In the genomic region with DNA sequence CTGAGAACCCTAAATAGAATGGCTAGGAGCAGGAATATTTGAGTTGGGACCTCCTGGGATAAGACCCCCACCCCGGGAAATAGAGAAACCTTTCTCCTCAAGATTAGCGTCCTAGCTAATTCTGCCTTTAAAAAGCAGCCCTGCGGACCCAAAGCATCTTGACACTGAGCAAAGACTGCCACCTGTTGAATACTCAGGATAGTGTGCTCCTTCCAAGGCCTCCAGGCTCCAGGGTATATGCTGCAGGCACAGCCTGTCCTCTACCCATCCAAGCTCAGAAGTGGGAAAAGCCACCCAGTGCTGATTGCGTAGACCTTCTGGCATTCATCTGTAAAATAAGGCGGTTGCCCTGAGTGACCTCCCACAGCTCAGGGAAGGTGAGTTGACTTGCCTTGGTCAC, we compare ENCODE assay signal across 8 cellular contexts.
DNase-seq lines count a peak whose midpoint lies in the region; ATAC-seq and TF ChIP-seq lines count a peak whose summit lies in the region.

No MANE protein-coding gene starts in this region.

- no peaks in the 10 kb centered on the region for H3K9me3 Mint-ChIP-seq in activated CD4-positive, alpha-beta T cell treated with anti-CD3 and anti-CD28 coated beads, Interleukin-2, amount 10 ng/mL, durations not matched to agents 7 days and 5 days

- H3K9me2 ChIP-seq in OCI-LY7 (ENCODE audit: insufficient read depth, low read length), result no peaks in the 10 kb centered on the region

- peak; percentile 9 for DNase-seq in activated CD4-positive, alpha-beta T cell treated with anti-CD3 and anti-CD28 coated beads, Interleukin-2, amount 10 ng/mL, durations not matched to agents 7 days and 5 days
- DNase-seq in activated CD4-positive, alpha-beta T cell treated with anti-CD3 and anti-CD28 coated beads for 4 hours, result no peak
- DNase-seq in OCI-LY7 (ENCODE audit: low spot score), result no peak
- DNase-seq in mucosa of gallbladder (ENCODE audit: low spot score), result peak; percentile 63
- no peak for DNase-seq in NCI-H2171 treated with DMSO at 0.1 percent for 48 hours (lab: John Stamatoyannopoulos, UW)
- DNase-seq in NOMO-1 treated with DMSO at 0.1 percent for 48 hours (lab: John Stamatoyannopoulos, UW; ENCODE audit: unreplicated experiment), result no peak

- no peak overlapping the region for H3K4me3 ChIP-seq in OCI-LY7 (ENCODE audit: low read depth, low read length, poor library complexity, severe bottlenecking)
- H3K4me3 ChIP-seq in esophagus (ENCODE audit: low read depth in 1 of 2, low read length in 2 of 2), result no peak overlapping the region

- H3K4me3 Mint-ChIP-seq in activated CD4-positive, alpha-beta T cell treated with anti-CD3 and anti-CD28 coated beads, Interleukin-2, amount 10 ng/mL, durations not matched to agents 7 days and 5 days, result no peak overlapping the region

- TF ChIP-seq CTCF in OCI-LY7 (conservative IDR thresholded peaks at IDR 0.05; ENCODE audit: low read length), result 0 out of 2 replicates have a peak, but pooled peaks have one; percentile 36

- H3K27me3 Mint-ChIP-seq in activated CD4-positive, alpha-beta T cell treated with anti-CD3 and anti-CD28 coated beads, Interleukin-2, amount 10 ng/mL, durations not matched to agents 7 days and 5 days, result peaks cover 4% of the 10 kb centered on the region

- H3K9me3 ChIP-seq in OCI-LY7 (ENCODE audit: low read length) (no peaks in the 10 kb centered on the region), esophagus (ENCODE audit: control insufficient read depth in 2 of 2, insufficient read depth in 1 of 2, low read depth in 1 of 2, low read length in 1 of 2) (no peaks in the 10 kb centered on the region)

- no peaks in the 10 kb centered on the region for H3K27me3 ChIP-seq in esophagus (ENCODE audit: control insufficient read depth in 1 of 2, insufficient read depth in 2 of 2, low read length in 2 of 2)

- no TSS peak for BruUV-seq in OCI-LY7 (replicated peaks; lab: Mats Ljungman, UMichigan)

- H4K20me1 ChIP-seq in OCI-LY7 (ENCODE audit: insufficient read depth, low read length), result no peaks in the 10 kb centered on the region

- no peaks in the 10 kb centered on the region for H3K36me3 Mint-ChIP-seq in activated CD4-positive, alpha-beta T cell treated with anti-CD3 and anti-CD28 coated beads, Interleukin-2, amount 10 ng/mL, durations not matched to agents 7 days and 5 days (ENCODE audit: low read depth)

- ATAC-seq in GM19035 (IDR thresholded peaks at IDR 0.05; ENCODE audit: unreplicated experiment), result no peak

- H3K27ac ChIP-seq in OCI-LY7 (ENCODE audit: low read depth, low read length, poor library complexity, severe bottlenecking) (no peak overlapping the region), esophagus (ENCODE audit: low read depth in 2 of 2, low read length in 1 of 2) (peak overlapping the region; percentile 14 to 54)

- intact Hi-C loops in OCI-LY7 (cut with micrococcal nuclease; ENCODE audit: unreplicated experiment), result no loop called here

- H3K79me2 ChIP-seq in OCI-LY7 (ENCODE audit: insufficient read depth, low read depth, low read length), result no peaks in the 10 kb centered on the region

- no peak overlapping the region for H3K4me2 ChIP-seq in OCI-LY7 (ENCODE audit: low read length)

- H3K4me1 ChIP-seq in OCI-LY7 (ENCODE audit: insufficient read depth, low read length, poor library complexity, severe bottlenecking), result no peaks in the 10 kb centered on the region
- H3K4me1 ChIP-seq in esophagus (ENCODE audit: control insufficient read depth in 2 of 2, insufficient read depth in 2 of 2, low read length in 1 of 2), result peaks cover 0 to 3% of the 10 kb centered on the region in 2 donors

- POLR2A ChIA-PET in activated CD4-positive, alpha-beta T cell treated with anti-CD3 and anti-CD28 coated beads, Interleukin-2, amount 10 ng/mL, durations not matched to agents 7 days and 5 days (lab: Charles Lee), result no interaction called here
- POLR2A ChIA-PET in OCI-LY7 (lab: Charles Lee), result no interaction called here

- H3K27ac Mint-ChIP-seq in activated CD4-positive, alpha-beta T cell treated with anti-CD3 and anti-CD28 coated beads, Interleukin-2, amount 10 ng/mL, durations not matched to agents 7 days and 5 days, result no peak overlapping the region

- H2AFZ ChIP-seq in OCI-LY7 (ENCODE audit: low read length), result no peak overlapping the region

- H3K36me3 ChIP-seq in OCI-LY7 (ENCODE audit: insufficient read depth, low read length) (no peaks in the 10 kb centered on the region), esophagus (ENCODE audit: control insufficient read depth in 2 of 2, insufficient read depth in 2 of 2, low read length in 1 of 2) (no peaks in the 10 kb centered on the region)

- no peaks in the 10 kb centered on the region for H3K4me1 Mint-ChIP-seq in activated CD4-positive, alpha-beta T cell treated with anti-CD3 and anti-CD28 coated beads, Interleukin-2, amount 10 ng/mL, durations not matched to agents 7 days and 5 days

- CTCF ChIA-PET in activated CD4-positive, alpha-beta T cell treated with anti-CD3 and anti-CD28 coated beads, Interleukin-2, amount 10 ng/mL, durations not matched to agents 7 days and 5 days (lab: Charles Lee), result interaction anchor here (0.6 to 1.1 kb wide), 4 partner anchors 9 to 1838 kb away, joined by 3 to 6 read pairs (median 4); no protein-coding TSS in a partner anchor
- CTCF ChIA-PET in OCI-LY7 (lab: Charles Lee; ENCODE audit: unreplicated experiment), result no interaction called here

- WGBS in esophagus, 2 donors, result 19 to 22% methylated on average over 5 of the region's 5 CpGs

Comparison
In these comparisons a context has a peak if more than half of its experiments do, and no peak if none do; other contexts are left out.
1. DNase-seq: peak in activated CD4-positive, alpha-beta T cell treated with anti-CD3 and anti-CD28 coated beads, Interleukin-2, amount 10 ng/mL, durations not matched to agents 7 days and 5 days (single experiment) and mucosa of gallbladder (single experiment); none in activated CD4-positive, alpha-beta T cell treated with anti-CD3 and anti-CD28 coated beads for 4 hours (0 of 2), OCI-LY7 (single experiment), NCI-H2171 treated with DMSO at 0.1 percent for 48 hours (single experiment) and NOMO-1 treated with DMSO at 0.1 percent for 48 hours (single experiment).